Comparison of ENCODE assay signal across 27 cellular contexts in genomic region chr22:35074583-35074982, GRCh38. TPM values are rescaled to one million over a fixed set of nuclear protein-coding genes. Genes with fewer than 3 reads are reported as not detected.
"Had no signal": no experiment of that assay in that cellular context is flagged by ENCODE, and none has a peak within 500 bp of the region (broad histone marks: within the 10 kb centered on the region; RNA-seq: fewer than 3 reads in every experiment).

No MANE protein-coding gene starts in this region.

- H3K4me1 ChIP-seq: heart left ventricle, parathyroid adenoma, psoas muscle, spleen, suprapubic skin, thyroid gland, uterus had no signal

- H3K79me2 ChIP-seq: parathyroid adenoma had no signal

- H3K27ac ChIP-seq: dorsolateral prefrontal cortex, heart left ventricle, parathyroid adenoma, psoas muscle, spleen, suprapubic skin, thyroid gland, uterus had no signal

- H3K9me3 ChIP-seq: heart left ventricle, psoas muscle, spleen, suprapubic skin, thyroid gland, uterus had no signal

- H3K36me3 ChIP-seq: heart left ventricle, spleen, suprapubic skin, thyroid gland, uterus had no signal

- H2AFZ ChIP-seq: parathyroid adenoma had no signal

- H3K4me3 ChIP-seq: dorsolateral prefrontal cortex, heart left ventricle, lung, psoas muscle, spleen, suprapubic skin, thyroid gland, uterus had no signal

- FAIRE-seq: frontal cortex had no signal

- ATAC-seq: heart left ventricle, left colon, left ventricle myocardium superior, psoas muscle, sciatic nerve had no signal

- H3K27me3 ChIP-seq: suprapubic skin, thyroid gland, uterus had no signal

- H3K9ac ChIP-seq: parathyroid adenoma had no signal

- DNase-seq: cortex of kidney; dorsolateral prefrontal cortex; effector CD8-positive, alpha-beta T cell; heart left ventricle; hippocampal formation; left colon; left ventricle myocardium superior; mesendoderm; naive B cell; psoas muscle; retina; spleen; stimulated activated CD4-positive, alpha-beta T cell treated with anti-CD3 and anti-CD28 coated beads, Interleukin-15, amount 100 ng/mL, for 24 hours; stimulated activated CD4-positive, alpha-beta T cell treated with anti-CD3 and anti-CD28 coated beads, Interleukin-2, amount 100 ng/mL, for 24 hours; stimulated activated naive CD4-positive, alpha-beta T cell treated with Interleukin-2 at 50 U/mL for 16 hours; thyroid gland; uterus had no signal

RNA-seq across cellular contexts. Expression of gene ISX, which starts 8.6 kb away (rescaled TPM):
- total RNA-seq: dorsolateral prefrontal cortex, frontal cortex, glomerular endothelial cell, heart left ventricle, kidney epithelial cell, left ventricle myocardium superior, lung, omental fat pad, psoas muscle, sciatic nerve, skeletal muscle tissue, spleen, suprapubic skin, thyroid gland had no signal
- polyA plus RNA-seq: esophagus, heart left ventricle, lung, spleen had no signal
